In the genomic region with DNA sequence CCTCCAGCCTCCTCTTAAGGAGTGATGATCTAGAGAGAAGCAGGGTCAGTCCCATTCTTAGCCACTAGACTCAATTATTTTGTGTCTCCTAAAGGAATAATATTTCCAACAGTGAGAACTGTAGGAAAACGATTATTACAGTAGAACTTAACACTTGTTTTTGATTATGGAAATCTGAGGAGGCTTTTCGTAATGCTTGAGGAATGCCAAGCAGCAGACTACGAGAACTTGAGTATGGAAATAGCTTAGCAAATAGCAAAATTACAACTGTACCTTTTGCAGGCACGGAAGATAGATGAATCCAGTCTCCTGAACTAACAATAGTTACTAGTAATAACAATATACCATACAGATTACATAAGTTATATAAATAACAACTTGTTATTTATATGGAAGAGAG, we compare ENCODE assay signal across 12 cellular contexts. TPM values are rescaled to one million over a fixed set of nuclear protein-coding genes. Genes with fewer than 3 reads are reported as not detected.
DNase-seq lines count a peak whose midpoint lies in the region; ATAC-seq and TF ChIP-seq lines count a peak whose summit lies in the region.
"Had no signal": no experiment of that assay in that cellular context is flagged by ENCODE, and none has a peak within 500 bp of the region (broad histone marks: within the 10 kb centered on the region; RNA-seq: fewer than 3 reads in every experiment).

No MANE protein-coding gene starts in this region.

- intact Hi-C loops in tibial artery (cut with DNase I; ENCODE audit: low total_unique reads): no loop called here
- intact Hi-C loops in posterior cingulate gyrus (cut with DNase I): no loop called here

- H3K27ac Mint-ChIP-seq in activated T-cell treated with anti-CD3 and anti-CD28 coated beads, Interleukin-2, amount 50 U/mL, for 72 hours: peak overlapping the region; percentile 55
- H3K27ac Mint-ChIP-seq in immature natural killer cell: peak overlapping the region in 3 of 6 donors; percentile 25 to 47 (median 46)

- no peak for ATAC-seq in activated T-cell treated with anti-CD3 and anti-CD28 coated beads, Interleukin-2, amount 50 U/mL, for 72 hours (replicated peaks in 1 of 2)
- no peak for ATAC-seq in activated T-cell treated with anti-CD3 and anti-CD28 coated beads, Interleukin-2, amount 50 U/mL, for 4 hours
- ATAC-seq: left cardiac atrium had no signal

- no peaks in the 10 kb centered on the region for H3K27me3 ChIP-seq in tibial artery

- no peaks in the 10 kb centered on the region for H3K9me3 ChIP-seq in tibial artery

- no peaks in the 10 kb centered on the region for H3K27me3 Mint-ChIP-seq in activated T-cell treated with anti-CD3 and anti-CD28 coated beads, Interleukin-2, amount 50 U/mL, for 72 hours (ENCODE audit: low read depth)
- H3K27me3 Mint-ChIP-seq in activated T-cell treated with anti-CD3 and anti-CD28 coated beads, Interleukin-2, amount 50 U/mL, for 4 hours (ENCODE audit: low read depth): no peaks in the 10 kb centered on the region
- H3K27me3 Mint-ChIP-seq in immature natural killer cell (ENCODE audit: low read depth in 3 of 3): no peaks in the 10 kb centered on the region

- H3K27ac ChIP-seq in tibial artery: peak overlapping the region; percentile 15 to 46

- no peak overlapping the region for H3K4me3 Mint-ChIP-seq in activated T-cell treated with anti-CD3 and anti-CD28 coated beads, Interleukin-2, amount 50 U/mL, for 72 hours
- H3K4me3 Mint-ChIP-seq in activated T-cell treated with anti-CD3 and anti-CD28 coated beads, Interleukin-2, amount 50 U/mL, for 4 hours: no peak overlapping the region
- H3K4me3 Mint-ChIP-seq in immature natural killer cell: peak overlapping the region in 3 of 5 donors; percentile 34 to 48 (median 42)

- H3K4me1 Mint-ChIP-seq in activated T-cell treated with anti-CD3 and anti-CD28 coated beads, Interleukin-2, amount 50 U/mL, for 72 hours (ENCODE audit: low read depth): peaks cover 93% of the 10 kb centered on the region
- H3K4me1 Mint-ChIP-seq in activated T-cell treated with anti-CD3 and anti-CD28 coated beads, Interleukin-2, amount 50 U/mL, for 4 hours (ENCODE audit: low read depth): peaks cover 88% of the 10 kb centered on the region
- H3K4me1 Mint-ChIP-seq in immature natural killer cell: peaks cover 88 to 90% of the 10 kb centered on the region in 2 donors

- no peak overlapping the region for H3K4me3 ChIP-seq in tibial artery

- H3K9me3 Mint-ChIP-seq in activated T-cell treated with anti-CD3 and anti-CD28 coated beads, Interleukin-2, amount 50 U/mL, for 72 hours: peaks cover 0 to 2% of the 10 kb centered on the region in 2 donors
- no peaks in the 10 kb centered on the region for H3K9me3 Mint-ChIP-seq in activated T-cell treated with anti-CD3 and anti-CD28 coated beads, Interleukin-2, amount 50 U/mL, for 4 hours
- peaks cover 0 to 2% (median 0%) of the 10 kb centered on the region in 6 donors for H3K9me3 Mint-ChIP-seq in immature natural killer cell

- peaks cover 0 to 100% (median 82%) of the 10 kb centered on the region in 4 donors for H3K4me1 ChIP-seq in tibial artery

- H3K36me3 ChIP-seq in tibial artery: no peaks in the 10 kb centered on the region

- no peak for DNase-seq in activated T-cell treated with anti-CD3 and anti-CD28 coated beads, Interleukin-2, amount 50 U/mL, for 72 hours
- no peak for DNase-seq in activated T-cell treated with anti-CD3 and anti-CD28 coated beads, Interleukin-2, amount 50 U/mL, for 4 hours
- DNase-seq in amniotic stem cell (lab: John Stamatoyannopoulos, UW) (peak; percentile 50), immature natural killer cell (no peak), tibial artery (no peak), posterior cingulate gyrus (no peak), CD1c-positive myeloid dendritic cell (ENCODE audit: extremely low spot score) (no peak)
- no peak for DNase-seq in activated CD4-positive, alpha-beta T cell treated with anti-CD3 and anti-CD28 coated beads for 1 hour
- DNase-seq: left cardiac atrium, NCI-H1092 treated with DMSO at 0.1 percent for 48 hours, NCI-H510A, substantia nigra had no signal

- peaks cover 4 to 13% of the 10 kb centered on the region in 2 donors for H3K36me3 Mint-ChIP-seq in activated T-cell treated with anti-CD3 and anti-CD28 coated beads, Interleukin-2, amount 50 U/mL, for 72 hours (ENCODE audit: insufficient read depth in 2 of 2)
- peaks cover 17% of the 10 kb centered on the region for H3K36me3 Mint-ChIP-seq in activated T-cell treated with anti-CD3 and anti-CD28 coated beads, Interleukin-2, amount 50 U/mL, for 4 hours (ENCODE audit: insufficient read depth)
- H3K36me3 Mint-ChIP-seq in immature natural killer cell: no peaks in the 10 kb centered on the region

- no peak for TF ChIP-seq CTCF in tibial artery (IDR thresholded peaks at IDR 0.05)

RNA-seq across cellular contexts. Expression of gene BRD4, which starts 12.2 kb away (rescaled TPM):
- 100 to 1,000 TPM; 161 to 187 TPM for total RNA-seq in activated T-cell treated with anti-CD3 and anti-CD28 coated beads, Interleukin-2, amount 50 U/mL, for 72 hours
- total RNA-seq in activated T-cell treated with anti-CD3 and anti-CD28 coated beads, Interleukin-2, amount 50 U/mL, for 4 hours: 100 to 1,000 TPM; 102 to 113 (median 112) TPM
- polyA plus RNA-seq in immature natural killer cell: 10 to 100 TPM in 1 of 3 donors, 1 to 10 TPM in 2; 4.3 to 16.7 (median 7.0) TPM

RNA-seq across cellular contexts. Expression of gene AKAP8, which starts 59.5 kb away (rescaled TPM):
- 10 to 100 TPM; 37.9 to 46.4 TPM for total RNA-seq in activated T-cell treated with anti-CD3 and anti-CD28 coated beads, Interleukin-2, amount 50 U/mL, for 72 hours
- 10 to 100 TPM; 83.0 to 88.8 (median 88.0) TPM for total RNA-seq in activated T-cell treated with anti-CD3 and anti-CD28 coated beads, Interleukin-2, amount 50 U/mL, for 4 hours
- 10 to 100 TPM in 2 of 3 donors, 1 to 10 TPM in 1; 7.8 to 21.9 (median 11.1) TPM for polyA plus RNA-seq in immature natural killer cell

Comparison
In these comparisons a context has a peak if more than half of its experiments do, and no peak if none do; other contexts are left out.
1. H3K4me3 Mint-ChIP-seq: peak in immature natural killer cell (3 of 5); none in activated T-cell treated with anti-CD3 and anti-CD28 coated beads, Interleukin-2, amount 50 U/mL, for 72 hours (0 of 2) and activated T-cell treated with anti-CD3 and anti-CD28 coated beads, Interleukin-2, amount 50 U/mL, for 4 hours (single experiment).